In genomic region chr1:2556277-2557145, GRCh38 we compare ENCODE assay signal across 8 cellular contexts. TPM values are rescaled to one million over a fixed set of nuclear protein-coding genes. Genes with fewer than 3 reads are reported as not detected.
DNase-seq lines count a peak whose midpoint lies in the region; ATAC-seq and TF ChIP-seq lines count a peak whose summit lies in the region.

TNFRSF14 (plus strand) TSS chr1:2556371; CDS start chr1:2556665, 294 bp downstream.

- 74 to 78% methylated on average over 23 to 34 of the region's 34 CpGs for WGBS in endodermal cell (ENCODE audit: insufficient coverage in 1 of 2, insufficient read length in 1 of 2), 2 experiments
- WGBS in testis, 2 donors = 24 to 43% methylated on average over 34 of the region's 34 CpGs

- H3K9me2 ChIP-seq in MM.1S (replicated peaks; ENCODE audit: insufficient read depth, low read length) = no peaks in the 10 kb centered on the region

- intact Hi-C loops in CD4-positive, alpha-beta memory T cell (cut with micrococcal nuclease) = loop anchor here (1.0 to 2.0 kb wide), 3 partner anchors 8 to 29 kb away; no protein-coding TSS in a partner anchor
- intact Hi-C loops in activated CD8-positive, alpha-beta T cell treated with anti-CD3 and anti-CD28 coated beads for 36 hours (cut with micrococcal nuclease) = loop anchor here (2.0 to 10.0 kb wide), 2 partner anchors 22 to 88 kb away; no protein-coding TSS in a partner anchor
- intact Hi-C loops in natural killer cell (cut with micrococcal nuclease) (loop anchor here (2.0 kb wide), 1 partner anchor 28 kb away; no protein-coding TSS in a partner anchor), testis (cut with DNase I; ENCODE audit: low total_unique reads) (no loop called here)

- no peaks in the 10 kb centered on the region for H3K9me3 Mint-ChIP-seq in CD4-positive, alpha-beta memory T cell
- H3K9me3 Mint-ChIP-seq in activated CD8-positive, alpha-beta T cell treated with anti-CD3 and anti-CD28 coated beads for 36 hours = no peaks in the 10 kb centered on the region
- no peaks in the 10 kb centered on the region for H3K9me3 Mint-ChIP-seq in endodermal cell
- no peaks in the 10 kb centered on the region for H3K9me3 Mint-ChIP-seq in natural killer cell

- H4K20me1 ChIP-seq in MM.1S (ENCODE audit: insufficient read depth, low read length) = no peaks in the 10 kb centered on the region

- POLR2A ChIA-PET in CD4-positive, alpha-beta memory T cell (lab: Charles Lee; ENCODE audit: partially characterized antibody) = interaction anchor here (0.8 to 11.5 kb wide), 23 partner anchors 9 to 423 kb away, joined by 3 to 180 read pairs (median 5); partner anchors contain the start of genes FAAP20, HES5, MORN1 and PANK4
- POLR2A ChIA-PET in activated CD8-positive, alpha-beta T cell treated with anti-CD3 and anti-CD28 coated beads for 36 hours (lab: Charles Lee) = interaction anchor here (0.5 to 5.7 kb wide), 22 partner anchors 7 to 149 kb away, joined by 3 to 100 read pairs (median 4); partner anchors contain the start of gene PRXL2B

- DNase-seq in CD4-positive, alpha-beta memory T cell = peak; percentile 77 to 88 (median 78)
- DNase-seq in MM.1S = peak; percentile 81
- peak; percentile 87 for DNase-seq in activated CD8-positive, alpha-beta T cell treated with anti-CD3 and anti-CD28 coated beads for 36 hours
- DNase-seq in endodermal cell = peak; percentile 67
- peak; percentile 71 for DNase-seq in natural killer cell
- peak; percentile 50 for DNase-seq in testis
- no peak for DNase-seq in SHP77 (lab: John Stamatoyannopoulos, UW)

- H3K79me2 ChIP-seq in MM.1S (ENCODE audit: low read length) = peaks cover 21% of the 10 kb centered on the region

- H3F3A ChIP-seq in MM.1S (ENCODE audit: insufficient read depth, low read length) = no peaks in the 10 kb centered on the region

- CTCF ChIA-PET in CD4-positive, alpha-beta memory T cell (lab: Charles Lee; ENCODE audit: partially characterized antibody) = interaction anchor here (0.7 to 4.6 kb wide), 11 partner anchors 9 to 230 kb away, joined by 3 to 37 read pairs (median 4); partner anchors contain the start of genes PRXL2B and RER1
- CTCF ChIA-PET in activated CD8-positive, alpha-beta T cell treated with anti-CD3 and anti-CD28 coated beads for 36 hours (lab: Charles Lee) = interaction anchor here (0.8 to 2.4 kb wide), 12 partner anchors 9 to 90 kb away, joined by 3 to 28 read pairs (median 4); partner anchors contain the start of gene PANK4

- peak; percentile 22 for ATAC-seq in GM21360 (IDR thresholded peaks at IDR 0.05; ENCODE audit: unreplicated experiment)
- ATAC-seq in activated CD8-positive, alpha-beta T cell treated with anti-CD3 and anti-CD28 coated beads for 36 hours = peak; percentile 62
- peak; percentile 74 to 82 (median 77) for ATAC-seq in natural killer cell

- peak within 1 kb of the TSS; percentile 95 to 100 (median 98) for H3K27ac Mint-ChIP-seq in CD4-positive, alpha-beta memory T cell
- H3K27ac Mint-ChIP-seq in activated CD8-positive, alpha-beta T cell treated with anti-CD3 and anti-CD28 coated beads for 36 hours = peak within 1 kb of the TSS; percentile 99
- H3K27ac Mint-ChIP-seq in endodermal cell (peak within 1 kb of the TSS; percentile 44), natural killer cell (peak within 1 kb of the TSS; percentile 96 to 99)

- no peaks in the 10 kb centered on the region for H3K27me3 Mint-ChIP-seq in CD4-positive, alpha-beta memory T cell
- no peaks in the 10 kb centered on the region for H3K27me3 Mint-ChIP-seq in activated CD8-positive, alpha-beta T cell treated with anti-CD3 and anti-CD28 coated beads for 36 hours
- H3K27me3 Mint-ChIP-seq in endodermal cell (ENCODE audit: insufficient read depth) (no peaks in the 10 kb centered on the region), natural killer cell (ENCODE audit: low read depth in 2 of 2) (no peaks in the 10 kb centered on the region)

- H3K4me3 Mint-ChIP-seq in CD4-positive, alpha-beta memory T cell = peak within 1 kb of the TSS; percentile 92 to 99 (median 96)
- H3K4me3 Mint-ChIP-seq in activated CD8-positive, alpha-beta T cell treated with anti-CD3 and anti-CD28 coated beads for 36 hours = peak within 1 kb of the TSS; percentile 99
- H3K4me3 Mint-ChIP-seq in endodermal cell = no peak within 1 kb of the TSS
- H3K4me3 Mint-ChIP-seq in natural killer cell = peak within 1 kb of the TSS; percentile 94

- peaks cover 43% of the 10 kb centered on the region for H3K4me1 ChIP-seq in CD4-positive, alpha-beta memory T cell (ENCODE audit: insufficient read depth, low read length)
- H3K4me1 ChIP-seq in MM.1S (ENCODE audit: low read length) (peaks cover 14% of the 10 kb centered on the region), endodermal cell (ENCODE audit: control insufficient read depth, insufficient read depth, low read length) (no peaks in the 10 kb centered on the region), testis (peaks cover 12% of the 10 kb centered on the region)

- peak within 1 kb of the TSS; percentile 95 to 98 for H3K4me3 ChIP-seq in CD4-positive, alpha-beta memory T cell (ENCODE audit: low read length in 2 of 2)
- H3K4me3 ChIP-seq in MM.1S (ENCODE audit: low read length) (peak within 1 kb of the TSS; percentile 93), endodermal cell (ENCODE audit: low read length) (no peak within 1 kb of the TSS), testis (peak within 1 kb of the TSS; percentile 56 to 58)

- no peaks in the 10 kb centered on the region for H3K27me3 ChIP-seq in CD4-positive, alpha-beta memory T cell (ENCODE audit: insufficient read depth, low read length)
- no peaks in the 10 kb centered on the region for H3K27me3 ChIP-seq in MM.1S (replicated peaks; ENCODE audit: insufficient read depth, low read length)
- no peaks in the 10 kb centered on the region for H3K27me3 ChIP-seq in endodermal cell (ENCODE audit: control insufficient read depth, insufficient read depth, low read length, poor library complexity, severe bottlenecking)
- no peaks in the 10 kb centered on the region for H3K27me3 ChIP-seq in testis

- H3K36me3 Mint-ChIP-seq in CD4-positive, alpha-beta memory T cell = peaks cover 4 to 27% of the 10 kb centered on the region in 2 donors
- peaks cover 29% of the 10 kb centered on the region for H3K36me3 Mint-ChIP-seq in activated CD8-positive, alpha-beta T cell treated with anti-CD3 and anti-CD28 coated beads for 36 hours (ENCODE audit: low read depth)
- H3K36me3 Mint-ChIP-seq in endodermal cell (ENCODE audit: low read depth) (no peaks in the 10 kb centered on the region), natural killer cell (no peaks in the 10 kb centered on the region)

- H3K4me1 Mint-ChIP-seq in CD4-positive, alpha-beta memory T cell = peaks cover 9 to 47% (median 31%) of the 10 kb centered on the region in 4 donors
- H3K4me1 Mint-ChIP-seq in activated CD8-positive, alpha-beta T cell treated with anti-CD3 and anti-CD28 coated beads for 36 hours (ENCODE audit: low read depth) = peaks cover 31% of the 10 kb centered on the region
- H3K4me1 Mint-ChIP-seq in endodermal cell = peaks cover 4% of the 10 kb centered on the region
- H3K4me1 Mint-ChIP-seq in natural killer cell = peaks cover 19 to 57% of the 10 kb centered on the region in 2 donors

- TF ChIP-seq POLR2A in testis (IDR thresholded peaks at IDR 0.05) = no peak

- TF ChIP-seq CTCF in MM.1S (IDR thresholded peaks at IDR 0.05; ENCODE audit: low read length) (0 out of 2 replicates have a peak, but pooled peaks have one; percentile 16), endodermal cell (conservative IDR thresholded peaks at IDR 0.05) (no peak), natural killer cell (IDR thresholded peaks at IDR 0.05) (peak; percentile 35), testis (IDR thresholded peaks at IDR 0.05) (no peak)
- TF ChIP-seq CTCF in activated CD8-positive, alpha-beta T cell treated with anti-CD3 and anti-CD28 coated beads for 36 hours (IDR thresholded peaks at IDR 0.05) = no peak

- no peaks in the 10 kb centered on the region for H3K9me3 ChIP-seq in CD4-positive, alpha-beta memory T cell (ENCODE audit: control insufficient read depth in 1 of 2, low read length in 2 of 2)
- H3K9me3 ChIP-seq in MM.1S (replicated peaks; ENCODE audit: insufficient read depth, low read length) (no peaks in the 10 kb centered on the region), endodermal cell (ENCODE audit: control insufficient read depth, low read length) (no peaks in the 10 kb centered on the region), testis (no peaks in the 10 kb centered on the region)

- peak within 1 kb of the TSS; percentile 92 for H3K9ac ChIP-seq in MM.1S (ENCODE audit: low read length)
- H3K9ac ChIP-seq in endodermal cell (ENCODE audit: extremely low read depth, low read length, poor library complexity, severe bottlenecking) = no peak within 1 kb of the TSS

- H3K27ac ChIP-seq in CD4-positive, alpha-beta memory T cell (ENCODE audit: low read depth, low read length) = peak within 1 kb of the TSS; percentile 98
- H3K27ac ChIP-seq in MM.1S (ENCODE audit: low read length) (peak within 1 kb of the TSS; percentile 85), endodermal cell (ENCODE audit: low read depth, low read length) (peak within 1 kb of the TSS; percentile 66), testis (peak within 1 kb of the TSS; percentile 88 to 92)

- peaks cover 18% of the 10 kb centered on the region for H3K36me3 ChIP-seq in CD4-positive, alpha-beta memory T cell (ENCODE audit: insufficient read depth, low read length)
- H3K36me3 ChIP-seq in MM.1S (replicated peaks; ENCODE audit: insufficient read depth, low read length) (no peaks in the 10 kb centered on the region), endodermal cell (ENCODE audit: control insufficient read depth, insufficient read depth, low read length) (no peaks in the 10 kb centered on the region), testis (ENCODE audit: low read depth, missing control alignments) (no peaks in the 10 kb centered on the region)

- H3K4me2 ChIP-seq in MM.1S (ENCODE audit: low read depth, low read length) = peak within 1 kb of the TSS; percentile 92

- peak within 1 kb of the TSS; percentile 37 for H2AFZ ChIP-seq in MM.1S (ENCODE audit: low read length)

RNA-seq across cellular contexts. Expression of gene TNFRSF14, which starts in this region (rescaled TPM):
- 100 to 1,000 TPM; 170 to 173 TPM for total RNA-seq in CD4-positive, alpha-beta memory T cell
- polyA plus RNA-seq in CD4-positive, alpha-beta memory T cell = 10 to 100 TPM; 59.6 to 66.1 TPM
- 100 to 1,000 TPM; 134 to 140 TPM for total RNA-seq in activated CD8-positive, alpha-beta T cell treated with anti-CD3 and anti-CD28 coated beads for 36 hours
- under 1 TPM; 0.29 to 0.46 TPM for total RNA-seq in endodermal cell
- 1.1 TPM for polyA plus RNA-seq in endodermal cell (2013, experiment 1 of 2)
- polyA plus RNA-seq in endodermal cell (2013, experiment 2 of 2) = 0.95 TPM
- total RNA-seq in natural killer cell = 100 to 1,000 TPM; 228 to 266 (median 262) TPM
- total RNA-seq in testis = 10 to 100 TPM; 39.0 to 45.1 TPM
- 26.0 TPM for polyA plus RNA-seq in testis (ENCODE audit: insufficient read depth, low read depth, low replicate concordance)

Comparison
In these comparisons a context has a peak if more than half of its experiments do, and no peak if none do; other contexts are left out.
1. RNA of gene TNFRSF14 (total RNA-seq): 228 to 266 TPM in natural killer cell, 170 to 173 TPM in CD4-positive, alpha-beta memory T cell, 134 to 140 TPM in activated CD8-positive, alpha-beta T cell treated with anti-CD3 and anti-CD28 coated beads for 36 hours and 39.0 to 45.1 TPM in testis; 0.29 to 0.46 TPM in endodermal cell; every median in the first group is over 10 times any median in the second.
2. DNase-seq: peak in CD4-positive, alpha-beta memory T cell (5 of 5), MM.1S (single experiment), activated CD8-positive, alpha-beta T cell treated with anti-CD3 and anti-CD28 coated beads for 36 hours (single experiment), endodermal cell (single experiment), natural killer cell (single experiment) and testis (single experiment); none in SHP77 (0 of 2).
3. H3K27ac Mint-ChIP-seq: peak in every context shown above with its lines; median percentile 99 in activated CD8-positive, alpha-beta T cell treated with anti-CD3 and anti-CD28 coated beads for 36 hours; 98 in CD4-positive, alpha-beta memory T cell; 98 in natural killer cell; 44 in endodermal cell.
4. ATAC-seq: peak in every context shown above with its lines; median percentile 77 in natural killer cell; 62 in activated CD8-positive, alpha-beta T cell treated with anti-CD3 and anti-CD28 coated beads for 36 hours; 22 in GM21360.
5. CTCF ChIP-seq: peak in MM.1S (single experiment) and natural killer cell (single experiment); none in activated CD8-positive, alpha-beta T cell treated with anti-CD3 and anti-CD28 coated beads for 36 hours (single experiment), endodermal cell (single experiment) and testis (0 of 3).
6. Peak in every context shown above with its lines, with median percentiles within 50 percentile points of each other: H3K27ac ChIP-seq.